Comparison of ENCODE assay signal across 4 cellular contexts in genomic region chr1:159431904-159432303, GRCh38. TPM values are rescaled to one million over a fixed set of nuclear protein-coding genes. Genes with fewer than 3 reads are reported as not detected.
"Had no signal": no experiment of that assay in that cellular context is flagged by ENCODE, and none has a peak within 500 bp of the region (broad histone marks: within the 10 kb centered on the region; RNA-seq: fewer than 3 reads in every experiment).

Gene OR10J4 (plus strand): TSS chr1:159432204.

- DNase-seq: GDM1, GF-D8 had no signal

- ATAC-seq: GM12878 had no signal

RNA-seq across cellular contexts. Expression of gene OR10J4, which starts in this region (rescaled TPM):
- total RNA-seq: G401, GM12878 had no signal
